In the genomic region with DNA sequence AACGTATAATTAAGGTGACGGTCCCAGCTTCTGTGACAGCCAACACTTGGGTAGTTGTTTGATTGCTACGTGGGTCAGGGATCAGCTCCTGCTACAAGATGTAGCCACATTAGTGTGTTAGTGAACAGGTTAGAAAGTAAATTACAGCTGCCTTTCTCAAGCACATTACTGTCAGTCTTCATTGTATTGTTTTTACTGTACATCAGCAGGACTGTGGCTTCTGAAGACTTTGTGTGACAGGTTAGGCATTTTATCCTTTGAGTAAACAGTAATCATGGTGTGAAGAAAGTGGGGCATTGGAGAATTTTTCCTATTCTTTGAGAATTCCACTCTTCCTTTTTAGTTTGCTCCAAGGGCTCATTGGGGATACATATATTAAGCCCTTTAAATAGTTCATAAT, we compare ENCODE assay signal across 21 cellular contexts.
"Had no signal": no experiment of that assay in that cellular context is flagged by ENCODE, and none has a peak within 500 bp of the region (broad histone marks: within the 10 kb centered on the region; RNA-seq: fewer than 3 reads in every experiment).

No MANE protein-coding gene starts in this region.

- FAIRE-seq: HTR-8/SVneo, K562 had no signal

- DNase-seq: NCI-H1092 treated with DMSO at 0.1 percent for 48 hours; NCI-H1436 treated with DMSO at 0.1 percent for 48 hours; NCI-H1694; NCI-H187 treated with DMSO at 0.1 percent for 48 hours; NCI-H2029 treated with DMSO at 0.1 percent for 48 hours; NCI-H2171; NCI-H524; NCI-H526 treated with DMSO at 0.1 percent for 48 hours; NCI-H748 treated with DMSO at 0.1 percent for 48 hours; NK-92 treated with Interleukin-12 subunit alpha and Interleukin-12 subunit beta, amount 100 ng/mL, for 24 hours; OCI-M1; PC-9; Peyer's patch; Right ventricle myocardium superior; RPMI8226; SIG-M5 had no signal

- H3K4me1 ChIP-seq: Peyer's patch had no signal

- H3K9me3 ChIP-seq: Peyer's patch, SJSA1 had no signal

- ATAC-seq: K562 had no signal

- H3K27ac ChIP-seq: KMS-11, PC-9, Peyer's patch, SJSA1, SK-N-MC had no signal

- H3K4me3 ChIP-seq: K562, PC-9, Peyer's patch, SJSA1, SK-N-MC had no signal

- H3K36me3 ChIP-seq: Peyer's patch, SJSA1 had no signal

- H3K9ac ChIP-seq: KMS-11 had no signal

- H3K4me2 ChIP-seq: KMS-11, PC-9 had no signal

- H2AFZ ChIP-seq: PC-9 had no signal

- H3K27me3 ChIP-seq: Peyer's patch, SJSA1 had no signal
